17 cellular contexts compared by ENCODE assay signal in genomic region chr16:6279261-6279660, GRCh38.
A peak's percentile ranks its signal among the peaks of the same experiment; 100 is the strongest.
DNase-seq lines count a peak whose midpoint lies in the region; FAIRE-seq and TF ChIP-seq lines count a peak whose summit lies in the region.
"Had no signal": no experiment of that assay in that cellular context is flagged by ENCODE, and none has a peak within 500 bp of the region (broad histone marks: within the 10 kb centered on the region; RNA-seq: fewer than 3 reads in every experiment).

No MANE protein-coding gene starts in this region.

- H3K79me2 ChIP-seq in astrocyte (ENCODE audit: insufficient read depth, low read length): no peaks in the 10 kb centered on the region
- no peaks in the 10 kb centered on the region for H3K79me2 ChIP-seq in Karpas-422 (ENCODE audit: low read length)

- H2AFZ ChIP-seq in astrocyte (ENCODE audit: low read depth, low read length) (no peak overlapping the region), Karpas-422 (ENCODE audit: low read length) (no peak overlapping the region)

- H3K27ac ChIP-seq in astrocyte (ENCODE audit: low read depth, low read length) (no peak overlapping the region), Karpas-422 (ENCODE audit: low read length) (no peak overlapping the region), esophagus squamous epithelium (no peak overlapping the region)

- H3K36me3 ChIP-seq in astrocyte (ENCODE audit: insufficient read depth, low read length) (no peaks in the 10 kb centered on the region), Karpas-422 (ENCODE audit: insufficient read depth, low read length) (no peaks in the 10 kb centered on the region), esophagus squamous epithelium (no peaks in the 10 kb centered on the region)
- H3K36me3 ChIP-seq: HAP-1 had no signal

- peak overlapping the region; percentile 4 for H3K27ac Mint-ChIP-seq in astrocyte (ENCODE audit: unreplicated experiment)
- no peak overlapping the region for H3K27ac Mint-ChIP-seq in activated CD4-positive, alpha-beta T cell treated with anti-CD3 and anti-CD28 coated beads, Interleukin-2, amount 10 ng/mL, durations not matched to agents 24 days and 14 days
- H3K27ac Mint-ChIP-seq: B cell; CD4-positive, alpha-beta T cell had no signal

- TF ChIP-seq CTCF in astrocyte (IDR thresholded peaks at IDR 0.05; ENCODE audit: insufficient read depth, low read depth, low read length) (no peak), esophagus squamous epithelium (IDR thresholded peaks at IDR 0.05) (no peak), GM20000 (IDR thresholded peaks at IDR 0.05; ENCODE audit: extremely low read depth, missing control alignments) (no peak)

- no peaks in the 10 kb centered on the region for H3K9me3 Mint-ChIP-seq in astrocyte (ENCODE audit: unreplicated experiment)
- peaks cover 7% of the 10 kb centered on the region for H3K9me3 Mint-ChIP-seq in activated CD4-positive, alpha-beta T cell treated with anti-CD3 and anti-CD28 coated beads, Interleukin-2, amount 10 ng/mL, durations not matched to agents 24 days and 14 days

- H3K9ac ChIP-seq in astrocyte (ENCODE audit: low read length): no peak overlapping the region
- no peak overlapping the region for H3K9ac ChIP-seq in Karpas-422 (ENCODE audit: low read length)

- peaks cover 15% of the 10 kb centered on the region for H3K4me1 Mint-ChIP-seq in astrocyte (ENCODE audit: low read depth, unreplicated experiment)
- no peaks in the 10 kb centered on the region for H3K4me1 Mint-ChIP-seq in activated CD4-positive, alpha-beta T cell treated with anti-CD3 and anti-CD28 coated beads, Interleukin-2, amount 10 ng/mL, durations not matched to agents 24 days and 14 days
- H3K4me1 Mint-ChIP-seq: B cell had no signal

- H3K9me2 ChIP-seq in Karpas-422 (replicated peaks; ENCODE audit: insufficient read depth, low read length): no peaks in the 10 kb centered on the region

- H3K27me3 ChIP-seq in astrocyte (ENCODE audit: insufficient read depth, low read length) (no peaks in the 10 kb centered on the region), Karpas-422 (ENCODE audit: low read length) (no peaks in the 10 kb centered on the region), esophagus squamous epithelium (no peaks in the 10 kb centered on the region)

- no peak for FAIRE-seq in astrocyte (lab: Jason Lieb, UNC)
- FAIRE-seq: GM12878, GM18507 had no signal

- H3K9me3 ChIP-seq in astrocyte (ENCODE audit: insufficient read depth, low read depth, low read length): no peaks in the 10 kb centered on the region
- H3K9me3 ChIP-seq in Karpas-422 (ENCODE audit: low read length): peaks cover 3% of the 10 kb centered on the region; the same call in 1 of the 2 replicates
- no peaks in the 10 kb centered on the region for H3K9me3 ChIP-seq in esophagus squamous epithelium

- H3K4me3 Mint-ChIP-seq in astrocyte (ENCODE audit: unreplicated experiment): no peak overlapping the region
- H3K4me3 Mint-ChIP-seq in activated CD4-positive, alpha-beta T cell treated with anti-CD3 and anti-CD28 coated beads, Interleukin-2, amount 10 ng/mL, durations not matched to agents 24 days and 14 days: no peak overlapping the region
- H3K4me3 Mint-ChIP-seq: B cell; CD4-positive, alpha-beta T cell had no signal

- WGBS in esophagus squamous epithelium, 2 donors: 26 to 29% methylated on average over 3 of the region's 3 CpGs

- peak; percentile 43 for DNase-seq in NCI-H226
- no peak for DNase-seq in astrocyte (ENCODE audit: low read depth)
- peak; percentile 8 for DNase-seq in kidney tubule cell (ENCODE audit: low spot score)
- no peak for DNase-seq in Karpas-422
- no peak for DNase-seq in activated CD4-positive, alpha-beta T cell treated with anti-CD3 and anti-CD28 coated beads, Interleukin-2, amount 10 ng/mL, durations not matched to agents 24 days and 14 days
- no peak for DNase-seq in esophagus squamous epithelium (lab: John Stamatoyannopoulos, UW)
- DNase-seq in GM20000 (ENCODE audit: low spot score): no peak
- DNase-seq: ACHN; C1 segment of cervical spinal cord; Calu3; CD4-positive, alpha-beta T cell; DMS79; GOT3 had no signal

- intact Hi-C loops in activated CD4-positive, alpha-beta T cell treated with anti-CD3 and anti-CD28 coated beads, Interleukin-2, amount 10 ng/mL, durations not matched to agents 24 days and 14 days (cut with micrococcal nuclease): no loop called here
- intact Hi-C loops in esophagus squamous epithelium (cut with DNase I): no loop called here

- no peaks in the 10 kb centered on the region for H3K36me3 Mint-ChIP-seq in astrocyte (ENCODE audit: low read depth, unreplicated experiment)
- no peaks in the 10 kb centered on the region for H3K36me3 Mint-ChIP-seq in activated CD4-positive, alpha-beta T cell treated with anti-CD3 and anti-CD28 coated beads, Interleukin-2, amount 10 ng/mL, durations not matched to agents 24 days and 14 days (ENCODE audit: low read depth)

- H3K4me2 ChIP-seq in astrocyte (ENCODE audit: low read length) (no peak overlapping the region), Karpas-422 (ENCODE audit: low read depth, low read length, poor library complexity, severe bottlenecking) (no peak overlapping the region)

- no peaks in the 10 kb centered on the region for H3K27me3 Mint-ChIP-seq in astrocyte (ENCODE audit: low read depth, unreplicated experiment)
- no peaks in the 10 kb centered on the region for H3K27me3 Mint-ChIP-seq in activated CD4-positive, alpha-beta T cell treated with anti-CD3 and anti-CD28 coated beads, Interleukin-2, amount 10 ng/mL, durations not matched to agents 24 days and 14 days
- H3K27me3 Mint-ChIP-seq: B cell; CD4-positive, alpha-beta T cell had no signal

- H4K20me1 ChIP-seq in astrocyte (ENCODE audit: insufficient read depth, low read length) (no peaks in the 10 kb centered on the region), Karpas-422 (ENCODE audit: insufficient read depth, low read depth, low read length) (no peaks in the 10 kb centered on the region)

- no peak overlapping the region for H3K4me3 ChIP-seq in astrocyte (ENCODE audit: insufficient read depth, low read depth, low read length)
- no peak overlapping the region for H3K4me3 ChIP-seq in Karpas-422 (ENCODE audit: low read length)
- H3K4me3 ChIP-seq in esophagus squamous epithelium: no peak overlapping the region
- H3K4me3 ChIP-seq: GM12878, HAP-1 had no signal

- H3K4me1 ChIP-seq in astrocyte (ENCODE audit: insufficient read depth, low read length) (no peaks in the 10 kb centered on the region), Karpas-422 (ENCODE audit: low read length) (no peaks in the 10 kb centered on the region), esophagus squamous epithelium (no peaks in the 10 kb centered on the region)
- H3K4me1 ChIP-seq: HAP-1 had no signal

- no peak for TF ChIP-seq POLR2A in esophagus squamous epithelium (IDR thresholded peaks at IDR 0.05)

Comparison
In these comparisons a context has a peak if more than half of its experiments do, and no peak if none do; other contexts are left out.
1. DNase-seq: peak in NCI-H226 (single experiment) and kidney tubule cell (single experiment); none in astrocyte (single experiment), Karpas-422 (single experiment), activated CD4-positive, alpha-beta T cell treated with anti-CD3 and anti-CD28 coated beads, Interleukin-2, amount 10 ng/mL, durations not matched to agents 24 days and 14 days (single experiment), esophagus squamous epithelium (single experiment) and GM20000 (single experiment).